Comparison of ENCODE assay signal across 15 cellular contexts in genomic region chr6:104943781-104944180, GRCh38. TPM values are rescaled to one million over a fixed set of nuclear protein-coding genes. Genes with fewer than 3 reads are reported as not detected.
A peak's percentile ranks its signal among the peaks of the same experiment; 100 is the strongest.
DNase-seq lines count a peak whose midpoint lies in the region; ATAC-seq and TF ChIP-seq lines count a peak whose summit lies in the region.
"Had no signal": no experiment of that assay in that cellular context is flagged by ENCODE, and none has a peak within 500 bp of the region (broad histone marks: within the 10 kb centered on the region; RNA-seq: fewer than 3 reads in every experiment).

No MANE protein-coding gene starts in this region.

- in situ Hi-C loops in G401 (cut with HindIII; ENCODE audit: low sequenced_read_pairs) = no loop called here

- DNase-seq in G401 (ENCODE audit: low spot score) (peak; percentile 30), MG63 (peak; percentile 3), astrocyte of the hippocampus (ENCODE audit: low read depth, low spot score) (peak; percentile 51), iris pigment epithelial cell (ENCODE audit: low read depth) (peak; percentile 34), C1 segment of cervical spinal cord (lab: John Stamatoyannopoulos, UW) (no peak), WERI-Rb-1 (no peak), NCI-H345 (lab: John Stamatoyannopoulos, UW) (no peak)
- DNase-seq: activated T-cell treated with anti-CD3 and anti-CD28 coated beads for 4 hours, NCI-H1436, pancreas had no signal

- H3K27ac ChIP-seq in WERI-Rb-1 = no peak overlapping the region
- H3K27ac ChIP-seq: HL-60, pancreas had no signal

- H3K27me3 ChIP-seq in MG63 (no peaks in the 10 kb centered on the region; the same call in 1 of the 2 replicates), WERI-Rb-1 (ENCODE audit: insufficient read depth, low read depth, severe bottlenecking) (no peaks in the 10 kb centered on the region)

- no peaks in the 10 kb centered on the region for H3K9me3 ChIP-seq in MG63
- no peaks in the 10 kb centered on the region for H3K9me3 ChIP-seq in WERI-Rb-1 (ENCODE audit: severe bottlenecking)
- H3K9me3 ChIP-seq: pancreas had no signal

- TF ChIP-seq CTCF in WERI-Rb-1 (IDR thresholded peaks at IDR 0.05; ENCODE audit: low read depth, low read length) = no peak

- ATAC-seq in HG03432 (IDR thresholded peaks at IDR 0.05; ENCODE audit: unreplicated experiment) = no peak
- ATAC-seq: left lobe of liver, pancreas had no signal

- no peak overlapping the region for H3K4me3 ChIP-seq in MG63
- H3K4me3 ChIP-seq in WERI-Rb-1 (ENCODE audit: low read depth, low read length) = no peak overlapping the region
- H3K4me3 ChIP-seq: pancreas had no signal

- H3K36me3 ChIP-seq in MG63 (no peaks in the 10 kb centered on the region), WERI-Rb-1 (peaks cover 3% of the 10 kb centered on the region; the same call in 1 of the 2 replicates)
- H3K36me3 ChIP-seq: pancreas had no signal

RNA-seq across cellular contexts. Expression of gene LIN28B, which starts 13.1 kb away (rescaled TPM):
- 62.0 and 84.7 TPM in 2 replicates for total RNA-seq in G401 (2014; rRNA removed; shearing (Covaris generic))
- not detected in 2 replicates for total RNA-seq in MG63 (2014; rRNA removed; shearing (Covaris generic); ENCODE audit: low replicate concordance)
- total RNA-seq: cardiac septum, subcutaneous adipose tissue had no signal

Comparison
In these comparisons a context has a peak if more than half of its experiments do, and no peak if none do; other contexts are left out.
1. DNase-seq: peak in G401 (single experiment), MG63 (single experiment), astrocyte of the hippocampus (single experiment) and iris pigment epithelial cell (single experiment); none in C1 segment of cervical spinal cord (0 of 14), WERI-Rb-1 (single experiment) and NCI-H345 (single experiment).
2. RNA of gene LIN28B, which starts 13.1 kb away (total RNA-seq): 62.0 to 84.7 TPM in G401; not detected in MG63; every median in the first group is over 10 times any median in the second.